10 cellular contexts compared by ENCODE assay signal in genomic region chr14:73757381-73757780, GRCh38. TPM values are rescaled to one million over a fixed set of nuclear protein-coding genes. Genes with fewer than 3 reads are reported as not detected.
DNase-seq lines count a peak whose midpoint lies in the region; ATAC-seq, FAIRE-seq and TF ChIP-seq lines count a peak whose summit lies in the region.
"Had no signal": no experiment of that assay in that cellular context is flagged by ENCODE, and none has a peak within 500 bp of the region (broad histone marks: within the 10 kb centered on the region; RNA-seq: fewer than 3 reads in every experiment).

No MANE protein-coding gene starts in this region.

- H3K36me3 ChIP-seq in right atrium auricular region, result no peaks in the 10 kb centered on the region
- peaks cover 35% of the 10 kb centered on the region; the same call in 2 of the 3 replicates for H3K36me3 ChIP-seq in K562 (ENCODE audit: control insufficient read depth, insufficient read depth, low read length)
- H3K36me3 ChIP-seq in naive thymus-derived CD4-positive, alpha-beta T cell (ENCODE audit: control insufficient read depth in 2 of 3, insufficient read depth in 3 of 3, low read length in 3 of 3), result no peaks in the 10 kb centered on the region

- H3K27ac Mint-ChIP-seq in naive thymus-derived CD4-positive, alpha-beta T cell, result peak overlapping the region; percentile 84 to 99 (median 98)

- peak overlapping the region; percentile 95 to 99 for H3K27ac ChIP-seq in right atrium auricular region
- peak overlapping the region; percentile 92 for H3K27ac ChIP-seq in K562 (ENCODE audit: extremely low read depth, low read depth, low read length)
- peak overlapping the region; percentile 86 for H3K27ac ChIP-seq in naive thymus-derived CD4-positive, alpha-beta T cell (ENCODE audit: low read depth, low read length)

- TF ChIP-seq CTCF in right atrium auricular region (IDR thresholded peaks at IDR 0.05) (no peak), K562 (IDR thresholded peaks at IDR 0.05 in 2 of 3, conservative IDR thresholded peaks at IDR 0.05 in 1 of 3; ENCODE audit: insufficient read depth in 2 of 3, low read depth in 1 of 3, low read length in 3 of 3) (no peak)

- FAIRE-seq in K562 (lab: Jason Lieb, UNC) (no peak), RCC 7860 (lab: Jason Lieb, UNC) (no peak)
- FAIRE-seq: colon had no signal

- H3K9ac ChIP-seq in K562 (ENCODE audit: insufficient read depth in 1 of 2, low read depth in 2 of 2, low read length in 2 of 2), result peak overlapping the region; percentile 82 to 97; a peak in 3 of 4 replicates

- H3K27me3 Mint-ChIP-seq in naive thymus-derived CD4-positive, alpha-beta T cell, result no peaks in the 10 kb centered on the region

- in situ Hi-C loops in K562 (cut with MboI), result no loop called here

- H3K27me3 ChIP-seq in right atrium auricular region, result no peaks in the 10 kb centered on the region
- H3K27me3 ChIP-seq in K562 (ENCODE audit: control insufficient read depth in 2 of 2, insufficient read depth in 2 of 2, low read length in 2 of 2), result no peaks in the 10 kb centered on the region
- H3K27me3 ChIP-seq in naive thymus-derived CD4-positive, alpha-beta T cell (ENCODE audit: control insufficient read depth in 2 of 2, insufficient read depth in 2 of 2, low read length in 2 of 2), result no peaks in the 10 kb centered on the region

- DNase-seq in right atrium auricular region (ENCODE audit: low spot score) (no peak), Right ventricle myocardium inferior (ENCODE audit: missing footprints) (no peak), K562 (ENCODE audit: extremely low read depth in 1 of 4, low spot score in 3 of 4) (no peak), CD1c-positive myeloid dendritic cell (ENCODE audit: extremely low spot score) (no peak), head of caudate nucleus (no peak), RCC 7860 (ENCODE audit: low spot score) (no peak), SIG-M5 (lab: John Stamatoyannopoulos, UW) (no peak)
- DNase-seq in naive thymus-derived CD4-positive, alpha-beta T cell, result peak in 1 of 9 donors; percentile 40
- DNase-seq: NCI-H526 treated with DMSO at 0.1 percent for 48 hours had no signal

- H3K79me2 ChIP-seq in K562 (ENCODE audit: control insufficient read depth, insufficient read depth, low read length), result peaks cover 98% of the 10 kb centered on the region

- H3K4me3 Mint-ChIP-seq in naive thymus-derived CD4-positive, alpha-beta T cell, result peak overlapping the region; percentile 83 to 97 (median 91)

- no TSS peak for BruUV-seq in K562 (replicated peaks; lab: Mats Ljungman, UMichigan)

- ATAC-seq in Right ventricle myocardium inferior (no peak), K562 (no peak)
- ATAC-seq in naive thymus-derived CD4-positive, alpha-beta T cell, result no peak

- peak overlapping the region; percentile 88 for H3K4me2 ChIP-seq in K562 (ENCODE audit: insufficient read depth, low read length)

- no peak for TF ChIP-seq POLR2A in K562 (conservative IDR thresholded peaks at IDR 0.05)

- H3K9me3 Mint-ChIP-seq in naive thymus-derived CD4-positive, alpha-beta T cell, result peaks cover 0 to 4% (median 0%) of the 10 kb centered on the region in 11 donors

- peaks cover 8% of the 10 kb centered on the region for H4K20me1 ChIP-seq in K562 (replicated peaks; ENCODE audit: control insufficient read depth, insufficient read depth, low read length)

- CTCF ChIA-PET in K562 (lab: Yijun Ruan, JAX; ENCODE audit: low intra/inter-chr PET ratio), result no interaction called here
- CTCF ChIA-PET in naive thymus-derived CD4-positive, alpha-beta T cell (lab: Charles Lee), result interaction anchor here (1.0 to 3.8 kb wide), 5 partner anchors 13 to 66 kb away, joined by 3 to 37 read pairs (median 23); no protein-coding TSS in a partner anchor

- POLR2A ChIA-PET in K562 (lab: Yijun Ruan, JAX), result interaction anchor here (1.1 to 2.0 kb wide), 8 partner anchors 8 to 95 kb away, joined by 3 to 13 read pairs (median 4); partner anchors contain the start of gene PTGR2
- POLR2A ChIA-PET in naive thymus-derived CD4-positive, alpha-beta T cell (lab: Charles Lee), result interaction anchor here (0.5 to 13.4 kb wide), 5 partner anchors 7 to 30 kb away, joined by 3 to 267 read pairs (median 81); no protein-coding TSS in a partner anchor

- peaks cover under 1% of the 10 kb centered on the region for H3K9me1 ChIP-seq in K562 (ENCODE audit: control insufficient read depth, insufficient read depth, low read length)

- H3K9me3 ChIP-seq in right atrium auricular region (no peaks in the 10 kb centered on the region), K562 (replicated peaks; ENCODE audit: control insufficient read depth, insufficient read depth, low read depth, low read length) (no peaks in the 10 kb centered on the region)
- H3K9me3 ChIP-seq in naive thymus-derived CD4-positive, alpha-beta T cell (ENCODE audit: control insufficient read depth in 2 of 3, low read length in 3 of 3), result no peaks in the 10 kb centered on the region

- no peak overlapping the region for H2AFZ ChIP-seq in K562 (ENCODE audit: low read depth, low read length)

- no peak for TF ChIP-seq EP300 in K562 (IDR thresholded peaks at IDR 0.05; ENCODE audit: low read length)

- peaks cover 0 to 28% (median 0%) of the 10 kb centered on the region in 5 donors for H3K36me3 Mint-ChIP-seq in naive thymus-derived CD4-positive, alpha-beta T cell

- no peak overlapping the region for H3K4me3 ChIP-seq in right atrium auricular region
- peak overlapping the region; percentile 76 for H3K4me3 ChIP-seq in K562
- H3K4me3 ChIP-seq in naive thymus-derived CD4-positive, alpha-beta T cell (ENCODE audit: low read length), result peak overlapping the region; percentile 74

- H3K4me1 Mint-ChIP-seq in naive thymus-derived CD4-positive, alpha-beta T cell, result peaks cover 65 to 87% (median 83%) of the 10 kb centered on the region in 7 donors

- H3K4me1 ChIP-seq in right atrium auricular region (peaks cover 0 to 89% of the 10 kb centered on the region in 2 donors), K562 (replicated peaks in 1 of 2; ENCODE audit: control insufficient read depth in 2 of 2, insufficient read depth in 2 of 2, low read length in 2 of 2) (peaks cover 69 to 91% of the 10 kb centered on the region in 2 experiments)
- peaks cover 75 to 78% of the 10 kb centered on the region in 2 donors for H3K4me1 ChIP-seq in naive thymus-derived CD4-positive, alpha-beta T cell (ENCODE audit: control insufficient read depth in 2 of 2, insufficient read depth in 2 of 2, low read length in 2 of 2)

- WGBS in K562 (ENCODE audit: insufficient coverage, low coverage, missing lambda C conversion rate), result 100% methylated on average over 1 of the region's 1 CpG

- TF ChIP-seq RAD21 in K562 (CRISPR knock-in tag; conservative IDR thresholded peaks at IDR 0.05 in 1 of 2, IDR thresholded peaks at IDR 0.05 in 1 of 2), result no peak

- intact Hi-C loops in Right ventricle myocardium inferior (cut with DNase I) (no loop called here), K562 (cut with micrococcal nuclease) (no loop called here), head of caudate nucleus (cut with DNase I) (loop anchor here (10.0 kb wide), 1 partner anchor 197 kb away; the partner anchor contains the start of genes COQ6 and FAM161B)
- intact Hi-C loops in naive thymus-derived CD4-positive, alpha-beta T cell (cut with micrococcal nuclease), result loop anchor here in 1 of 2 donors (10.0 kb wide), 1 partner anchor 327 kb away; the partner anchor contains the start of genes ALDH6A1 and LIN52

TF ChIP-seq in K562, 482 proteins besides CTCF, POLR2A, EP300 and RAD21 (continues in another document):
- TF ChIP-seq ETV5 (CRISPR knock-in tag; IDR thresholded peaks at IDR 0.05; ENCODE audit: low read depth), result no peak
- no peak for TF ChIP-seq JUNB (CRISPR knock-in tag; conservative IDR thresholded peaks at IDR 0.05)
- TF ChIP-seq MCM3 (IDR thresholded peaks at IDR 0.05), result no peak
- TF ChIP-seq ZNF395 (CRISPR knock-in tag; IDR thresholded peaks at IDR 0.05), result no peak
- TF ChIP-seq JUN (IDR thresholded peaks at IDR 0.05; ENCODE audit: borderline replicate concordance, low read depth, low read length), result no peak
- TF ChIP-seq JUN (CRISPR knock-in tag; IDR thresholded peaks at IDR 0.05; ENCODE audit: borderline replicate concordance), result no peak
- no peak for TF ChIP-seq CEBPG (CRISPR knock-in tag; IDR thresholded peaks at IDR 0.05)
- no peak for TF ChIP-seq CEBPG (tag; conservative IDR thresholded peaks at IDR 0.05 in 1 of 2, IDR thresholded peaks at IDR 0.05 in 1 of 2)

RNA-seq across cellular contexts. Expression of gene PNMA1, which starts 43.2 kb away (rescaled TPM):
- 10 to 100 TPM; 17.1 to 18.3 TPM for total RNA-seq in right atrium auricular region
- 14.9 TPM for total RNA-seq in Right ventricle myocardium inferior
- 5.1 and 6.7 TPM in 2 replicates for total RNA-seq in K562 (2011; cell fraction: chromatin; rRNA removed; ENCODE audit: low replicate concordance)
- 6.8 and 8.0 TPM in 2 replicates for total RNA-seq in K562 (2011; cell fraction: nucleolus; rRNA removed)
- 8.8 and 9.7 TPM in 2 replicates for total RNA-seq in K562 (2011; cell fraction: nucleoplasm; rRNA removed)
- 4.6 and 4.7 TPM in 2 replicates for total RNA-seq in K562 (2014; rRNA removed)
- total RNA-seq in K562 (2014; rRNA removed; fragmentation: Illumina TruSeq; extraction: Trizol), result 7.9 and 8.7 TPM in 2 replicates
- total RNA-seq in K562 (2015; rRNA removed; fragmentation: Illumina TruSeq; extraction: Trizol), result 6.6 and 7.1 TPM in 2 replicates
- total RNA-seq in K562 (2021), result 24.8 and 26.4 TPM in 2 replicates
- polyA plus RNA-seq in K562 (2011; rRNA removed), result 7.5 and 11.3 TPM in 2 replicates
- polyA plus RNA-seq in K562 (2011; cell fraction: cytosol; rRNA removed), result 6.3 and 7.9 TPM in 2 replicates
- 6.2 and 6.9 TPM in 2 replicates for polyA plus RNA-seq in K562 (2011; cell fraction: nucleus; rRNA removed)
- polyA plus RNA-seq in K562 (2012), result 18.6 and 26.5 TPM in 2 replicates
- 15.5 and 15.7 TPM in 2 replicates for polyA plus RNA-seq in K562 (2014; fragmentation: Illumina TruSeq; extraction: Trizol)
- 1 to 10 TPM; 1.7 to 2.4 TPM for polyA plus RNA-seq in K562 (2014; fragmentation: Nextera tagmentation; extraction: Ambion mirVana)
- polyA plus RNA-seq in K562 (2014; rRNA removed), result 12.7 and 15.1 TPM in 2 replicates
- 6.4 and 9.0 TPM in 2 replicates for polyA minus RNA-seq in K562 (2011; rRNA and poly(A)+ RNA removed)
- polyA minus RNA-seq in K562 (2011; cell fraction: cytosol; rRNA and poly(A)+ RNA removed), result 4.3 and 7.6 TPM in 2 replicates
- 3.3 and 3.4 TPM in 2 replicates for polyA minus RNA-seq in K562 (2011; cell fraction: nucleus; rRNA and poly(A)+ RNA removed)
- total RNA-seq in naive thymus-derived CD4-positive, alpha-beta T cell, result 10 to 100 TPM; 21.6 to 40.4 (median 37.1) TPM
- polyA plus RNA-seq in naive thymus-derived CD4-positive, alpha-beta T cell, result 10 to 100 TPM; 43.5 to 44.0 TPM

Comparison
In these comparisons a context has a peak if more than half of its experiments do, and no peak if none do; other contexts are left out.
1. H3K4me3 ChIP-seq: peak in K562 (single experiment) and naive thymus-derived CD4-positive, alpha-beta T cell (single experiment); none in right atrium auricular region (0 of 2).
2. Peak in every context shown above with its lines, with median percentiles within 50 percentile points of each other: H3K27ac ChIP-seq.